2 cellular contexts compared by ENCODE assay signal in the genomic region with DNA sequence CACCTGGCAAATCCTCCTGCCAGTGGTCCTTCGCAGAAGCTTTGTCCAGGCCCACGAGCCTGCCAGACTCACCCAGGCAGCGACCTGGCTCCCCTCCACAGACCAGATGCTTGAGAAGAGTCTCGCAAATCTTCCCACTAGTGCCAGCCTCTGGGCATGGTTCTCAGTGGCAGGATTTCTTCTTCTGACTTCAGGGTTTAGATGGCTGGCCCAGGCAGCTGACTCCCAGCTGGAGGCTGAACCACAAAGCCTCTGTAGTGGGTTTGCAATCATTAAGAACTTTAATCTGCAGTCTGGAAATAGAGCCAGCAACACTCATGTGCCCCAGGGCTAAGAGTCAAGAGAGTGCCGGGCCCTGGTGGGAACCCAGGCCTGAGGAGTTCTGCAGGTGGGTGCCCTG.
TF ChIP-seq lines count a peak whose summit lies in the region.

No MANE protein-coding gene starts in this region.

TF ChIP-seq in HEK293, 187 proteins besides CTCF, POLR2A, EP300 and RAD21:
- TF ChIP-seq HOXC10 (CRISPR knock-in tag; IDR thresholded peaks at IDR 0.05) (no peak), ZNF792 (tag by site-specific recombination; IDR thresholded peaks at IDR 0.05) (no peak), ZNF623 (tag by site-specific recombination; IDR thresholded peaks at IDR 0.05) (no peak), ZNF2 (tag by site-specific recombination; IDR thresholded peaks at IDR 0.05) (no peak), ZIC2 (tag by site-specific recombination; IDR thresholded peaks at IDR 0.05) (no peak), ZNF416 (tag by site-specific recombination; IDR thresholded peaks at IDR 0.05) (no peak), ZNF211 (tag by site-specific recombination; IDR thresholded peaks at IDR 0.05; ENCODE audit: low read depth) (no peak), ZNF19 (tag by site-specific recombination; IDR thresholded peaks at IDR 0.05; ENCODE audit: low read depth) (no peak), ZNF626 (tag by site-specific recombination; IDR thresholded peaks at IDR 0.05) (no peak)

TF ChIP-seq in H1, 55 proteins besides CTCF, POLR2A, EP300 and RAD21:
- TF ChIP-seq SRF (IDR thresholded peaks at IDR 0.05; ENCODE audit: low read depth, low read length), result no peak
- TF ChIP-seq CBX5 (IDR thresholded peaks at IDR 0.05; ENCODE audit: low read depth, low read length), result no peak
- TF ChIP-seq, protein P1, sequence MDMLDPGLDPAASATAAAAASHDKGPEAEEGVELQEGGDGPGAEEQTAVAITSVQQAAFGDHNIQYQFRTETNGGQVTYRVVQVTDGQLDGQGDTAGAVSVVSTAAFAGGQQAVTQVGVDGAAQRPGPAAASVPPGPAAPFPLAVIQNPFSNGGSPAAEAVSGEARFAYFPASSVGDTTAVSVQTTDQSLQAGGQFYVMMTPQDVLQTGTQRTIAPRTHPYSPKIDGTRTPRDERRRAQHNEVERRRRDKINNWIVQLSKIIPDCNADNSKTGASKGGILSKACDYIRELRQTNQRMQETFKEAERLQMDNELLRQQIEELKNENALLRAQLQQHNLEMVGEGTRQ (IDR thresholded peaks at IDR 0.05; ENCODE audit: low read length), result no peak
- no peak for TF ChIP-seq NRF1 (IDR thresholded peaks at IDR 0.05; ENCODE audit: low read depth, low read length)
- TF ChIP-seq ATF2 (IDR thresholded peaks at IDR 0.05; ENCODE audit: low read length), result no peak
